21 cellular contexts compared by ENCODE assay signal in genomic region chr6:46628976-46629375, GRCh38. TPM values are rescaled to one million over a fixed set of nuclear protein-coding genes. Genes with fewer than 3 reads are reported as not detected.
A peak's percentile ranks its signal among the peaks of the same experiment; 100 is the strongest.
DNase-seq lines count a peak whose midpoint lies in the region; ATAC-seq and TF ChIP-seq lines count a peak whose summit lies in the region.
"Had no signal": no experiment of that assay in that cellular context is flagged by ENCODE, and none has a peak within 500 bp of the region (broad histone marks: within the 10 kb centered on the region; RNA-seq: fewer than 3 reads in every experiment).

No MANE protein-coding gene starts in this region.

- no peak overlapping the region for H4K8ac ChIP-seq in trophoblast cell (ENCODE audit: low read depth, low read length)

- H3K4ac ChIP-seq in trophoblast cell (ENCODE audit: low read depth, low read length) = no peak overlapping the region

- no peak overlapping the region for H3K14ac ChIP-seq in trophoblast cell (ENCODE audit: low read length)

- H3F3A ChIP-seq in DOHH2 (ENCODE audit: control insufficient read depth, insufficient read depth) = peaks cover 16% of the 10 kb centered on the region

- H3K18ac ChIP-seq in trophoblast cell (ENCODE audit: low read length) = no peak overlapping the region

- H3K9me2 ChIP-seq in DOHH2 (replicated peaks; ENCODE audit: control insufficient read depth, low read length) = no peaks in the 10 kb centered on the region

- H3K36me3 ChIP-seq in DOHH2 (ENCODE audit: control insufficient read depth, low read length) (peaks cover 45% of the 10 kb centered on the region), trophoblast cell (ENCODE audit: control insufficient read depth in 1 of 2, insufficient read depth in 2 of 2, low read length in 2 of 2) (no peaks in the 10 kb centered on the region)

- peaks cover 4% of the 10 kb centered on the region; the same call in 1 of the 2 replicates for H3K79me2 ChIP-seq in DOHH2 (ENCODE audit: control insufficient read depth, low read length)
- no peaks in the 10 kb centered on the region for H3K79me2 ChIP-seq in trophoblast cell (ENCODE audit: control insufficient read depth, insufficient read depth, low read length, poor library complexity)

- H4K91ac ChIP-seq in trophoblast cell (ENCODE audit: low read depth, low read length) = no peak overlapping the region

- no peaks in the 10 kb centered on the region for H3K79me1 ChIP-seq in trophoblast cell (ENCODE audit: low read length)

- in situ Hi-C loops in SK-MEL-5 (cut with HindIII; ENCODE audit: low pct_unique_long_range_greater_than_20kb, low sequenced_read_pairs) = no loop called here

- intact Hi-C loops in sciatic nerve (cut with DNase I) = no loop called here

- no peak for TF ChIP-seq CTCF in DOHH2 (IDR thresholded peaks at IDR 0.05; ENCODE audit: low read depth, low read length, poor library complexity, severe bottlenecking)

- no peak overlapping the region for H2BK12ac ChIP-seq in trophoblast cell (ENCODE audit: low read length)

- H3K27ac ChIP-seq in DOHH2 (ENCODE audit: low read depth, low read length) = peak overlapping the region; percentile 11; the same call in 1 of the 2 replicates
- no peak overlapping the region for H3K27ac ChIP-seq in trophoblast cell (ENCODE audit: low read depth, low read length)

- H3K9me3 ChIP-seq in DOHH2 (ENCODE audit: control insufficient read depth, insufficient read depth, low read length) (no peaks in the 10 kb centered on the region), trophoblast cell (ENCODE audit: insufficient read depth, low read depth, low read length) (no peaks in the 10 kb centered on the region)

- WGBS in trophoblast cell (ENCODE audit: extremely low coverage, insufficient coverage, insufficient read length) = no CpG with 5 or more reads among the region's 3 CpGs

- H3K4me1 ChIP-seq in DOHH2 (ENCODE audit: control insufficient read depth, low read length) (peaks cover 60% of the 10 kb centered on the region), trophoblast cell (ENCODE audit: control insufficient read depth in 1 of 2, insufficient read depth in 2 of 2, low read length in 2 of 2) (peaks cover 0 to 3% of the 10 kb centered on the region in 2 experiments)

- H2BK120ac ChIP-seq in trophoblast cell (ENCODE audit: insufficient read depth, low read length, poor library complexity) = no peak overlapping the region

- H2AFZ ChIP-seq in trophoblast cell (ENCODE audit: insufficient read depth, low read length, poor library complexity) = no peak overlapping the region

- H3K4me2 ChIP-seq in DOHH2 (ENCODE audit: low read length) = no peak overlapping the region
- H3K4me2 ChIP-seq in trophoblast cell (ENCODE audit: low read length) = no peak overlapping the region

- ATAC-seq in sciatic nerve = peak; percentile 44
- no peak for ATAC-seq in GM18909 (IDR thresholded peaks at IDR 0.05; ENCODE audit: poor library complexity, unreplicated experiment)
- ATAC-seq: PC-3 had no signal

- H2AK5ac ChIP-seq in trophoblast cell (ENCODE audit: low read length) = no peak overlapping the region

- H4K20me1 ChIP-seq in DOHH2 (ENCODE audit: control insufficient read depth, insufficient read depth, low read depth, low read length) = no peaks in the 10 kb centered on the region

- H4K12ac ChIP-seq in trophoblast cell (ENCODE audit: low read depth, low read length) = no peak overlapping the region

- DNase-seq in SK-MEL-5 (ENCODE audit: low read depth, low spot score) = peak; percentile 90
- peak; percentile 79 for DNase-seq in foreskin melanocyte
- DNase-seq in sciatic nerve (ENCODE audit: low spot score) = no peak
- no peak for DNase-seq in NCI-H2029 (lab: John Stamatoyannopoulos, UW)
- no peak for DNase-seq in trophoblast cell
- DNase-seq: CD4-positive, CD25-positive, alpha-beta regulatory T cell; COR-L47; DMS79; H7; NCI-H1092 treated with DMSO at 0.1 percent for 48 hours; NCI-H1436 treated with DMSO at 0.1 percent for 48 hours; NCI-H2081; NCI-H2171; NCI-H526; PC-3; Right ventricle myocardium superior had no signal

- H3K27me3 ChIP-seq in DOHH2 (ENCODE audit: control insufficient read depth, low read length) (no peaks in the 10 kb centered on the region), trophoblast cell (ENCODE audit: insufficient read depth, low read length) (no peaks in the 10 kb centered on the region)

- no peak overlapping the region for H3K9ac ChIP-seq in trophoblast cell (ENCODE audit: low read length)

- no peak overlapping the region for H3K23ac ChIP-seq in trophoblast cell (ENCODE audit: low read length)

- no peak overlapping the region for H2BK5ac ChIP-seq in trophoblast cell (ENCODE audit: low read depth, low read length, poor library complexity)

- H3K4me3 ChIP-seq in DOHH2 (ENCODE audit: low read length) = no peak overlapping the region
- no peak overlapping the region for H3K4me3 ChIP-seq in trophoblast cell (ENCODE audit: low read depth, low read length)

RNA-seq across cellular contexts. Expression of gene CYP39A1, which starts 23.6 kb away (rescaled TPM):
- 0.34 and 0.56 TPM in 2 replicates for total RNA-seq in SK-MEL-5 (2014; rRNA removed; shearing (Covaris generic))
- 0.20 and 1.1 TPM in 2 replicates for polyA plus RNA-seq in SK-MEL-5 (2015; cell fraction: cytosol; rRNA removed)
- polyA plus RNA-seq in SK-MEL-5 (2015; cell fraction: nucleus; rRNA removed) = 1.1 and 1.6 TPM in 2 replicates
- 8.3 TPM for total RNA-seq in sciatic nerve
- 0.70 and 0.82 TPM in 2 replicates for polyA plus RNA-seq in trophoblast cell (2013)
- total RNA-seq: A673; CD4-positive, CD25-positive, alpha-beta regulatory T cell had no signal
- polyA plus RNA-seq: BJ had no signal

RNA-seq across cellular contexts. Expression of gene SLC25A27, which starts 23.8 kb away (rescaled TPM):
- 2.1 and 6.5 TPM in 2 replicates for total RNA-seq in SK-MEL-5 (2014; rRNA removed; shearing (Covaris generic))
- polyA plus RNA-seq in SK-MEL-5 (2015; cell fraction: cytosol; rRNA removed) = 0.63 and 1.2 TPM in 2 replicates
- 204 and 214 TPM in 2 replicates for polyA plus RNA-seq in SK-MEL-5 (2015; cell fraction: nucleus; rRNA removed)
- 49.0 TPM for total RNA-seq in sciatic nerve
- 0.41 and 0.69 TPM in 2 replicates for polyA plus RNA-seq in trophoblast cell (2013)

RNA-seq across cellular contexts. Expression of gene TDRD6, which starts 58.7 kb away (rescaled TPM):
- 0.05 TPM in 1 of 2 replicates, not detected in the other for total RNA-seq in SK-MEL-5 (2014; rRNA removed; shearing (Covaris generic))
- polyA plus RNA-seq in SK-MEL-5 (2015; cell fraction: cytosol; rRNA removed) = not detected in 2 replicates
- 0.19 and 0.39 TPM in 2 replicates for polyA plus RNA-seq in SK-MEL-5 (2015; cell fraction: nucleus; rRNA removed)
- total RNA-seq in sciatic nerve = 1.9 TPM
- 0.01 TPM in 1 of 2 replicates, not detected in the other for polyA plus RNA-seq in trophoblast cell (2013)
- total RNA-seq: A673; CD4-positive, CD25-positive, alpha-beta regulatory T cell; H7; RPMI7951 had no signal
- polyA plus RNA-seq: BJ; CD4-positive, CD25-positive, alpha-beta regulatory T cell had no signal

Comparison
In these comparisons a context has a peak if more than half of its experiments do, and no peak if none do; other contexts are left out.
1. DNase-seq: peak in SK-MEL-5 (single experiment) and foreskin melanocyte (single experiment); none in sciatic nerve (single experiment), NCI-H2029 (single experiment) and trophoblast cell (0 of 2).